Comparison of ENCODE assay signal across 11 cellular contexts in the genomic region with DNA sequence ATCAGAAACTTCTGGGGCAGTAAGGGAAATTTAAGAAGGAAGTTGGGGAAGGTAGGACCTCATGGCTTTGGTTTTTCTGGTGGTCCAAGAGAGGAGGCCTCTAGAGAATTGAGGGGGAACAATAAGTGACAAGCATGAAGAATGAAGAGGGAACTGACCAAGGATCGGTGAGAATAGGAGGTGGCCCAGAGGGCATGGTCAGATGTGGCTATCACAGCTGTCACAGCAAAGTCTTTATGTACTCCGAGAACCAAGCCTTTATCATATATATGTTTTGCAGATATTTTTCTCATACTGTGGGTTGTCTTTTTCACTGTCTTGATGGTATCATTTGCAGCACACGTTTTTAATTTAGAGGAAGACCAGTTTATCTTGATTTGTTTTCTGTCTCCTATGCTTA.
DNase-seq lines count a peak whose midpoint lies in the region; ATAC-seq and TF ChIP-seq lines count a peak whose summit lies in the region.
"Had no signal": no experiment of that assay in that cellular context is flagged by ENCODE, and none has a peak within 500 bp of the region (broad histone marks: within the 10 kb centered on the region; RNA-seq: fewer than 3 reads in every experiment).

No MANE protein-coding gene starts in this region.

- H3K27me3 Mint-ChIP-seq in stimulated activated naive B cell treated with anti-CD40 and anti-IgM and Interleukin-4, amounts not matched to agents 10 μg/mL and 1 μg/mL and 100 μg/mL, for 72 hours, result no peaks in the 10 kb centered on the region

- H3K9me3 Mint-ChIP-seq in stimulated activated naive B cell treated with anti-CD40 and anti-IgM and Interleukin-4, amounts not matched to agents 10 μg/mL and 1 μg/mL and 100 μg/mL, for 72 hours, result peaks cover 2 to 4% of the 10 kb centered on the region in 2 donors

- DNase-seq in GM12865 (ENCODE audit: low read depth), result peak; percentile 44
- DNase-seq in fibroblast of lung (ENCODE audit: low read depth in 2 of 2), result no peak
- no peak for DNase-seq in stimulated activated naive B cell treated with anti-CD40 and anti-IgM and Interleukin-4, amounts not matched to agents 10 μg/mL and 1 μg/mL and 100 μg/mL, for 72 hours
- no peak for DNase-seq in putamen (ENCODE audit: low spot score)
- DNase-seq: activated effector memory CD4-positive, alpha-beta T cell treated with anti-CD3 and anti-CD28 coated beads, Interleukin-2, amount 50 U/mL, for 16 hours; dorsolateral prefrontal cortex; NCI-H1092 treated with DMSO at 0.1 percent for 48 hours; stimulated activated CD4-positive, alpha-beta T cell treated with anti-CD3 and anti-CD28 coated beads, Interleukin-2, amount 100 ng/mL, for 48 hours had no signal

- H3K4me1 Mint-ChIP-seq in stimulated activated naive B cell treated with anti-CD40 and anti-IgM and Interleukin-4, amounts not matched to agents 10 μg/mL and 1 μg/mL and 100 μg/mL, for 72 hours, result peaks cover 48 to 74% of the 10 kb centered on the region in 2 donors

- H3K4me2 ChIP-seq in OCI-LY3 (ENCODE audit: low read length) (peak overlapping the region; percentile 95), fibroblast of lung (ENCODE audit: extremely low read depth, insufficient read depth, low read length) (no peak overlapping the region)

- H3K4me1 ChIP-seq in OCI-LY3 (ENCODE audit: low read length), result peaks cover 46% of the 10 kb centered on the region
- H3K4me1 ChIP-seq in fibroblast of lung (ENCODE audit: control insufficient read depth, extremely low read depth, insufficient read depth, low read length), result peaks cover 12% of the 10 kb centered on the region

- H3K27ac Mint-ChIP-seq in stimulated activated naive B cell treated with anti-CD40 and anti-IgM and Interleukin-4, amounts not matched to agents 10 μg/mL and 1 μg/mL and 100 μg/mL, for 72 hours, result peak overlapping the region; percentile 94

- TF ChIP-seq CTCF in GM12865 (IDR thresholded peaks at IDR 0.05; ENCODE audit: insufficient read depth, low read depth, low read length, missing control alignments), result no peak
- TF ChIP-seq CTCF in OCI-LY3 (IDR thresholded peaks at IDR 0.05; ENCODE audit: low read depth, low read length), result no peak
- TF ChIP-seq CTCF in fibroblast of lung (conservative IDR thresholded peaks at IDR 0.05 in 1 of 2, IDR thresholded peaks at IDR 0.05 in 1 of 2; ENCODE audit: low read depth in 1 of 2, low read length in 2 of 2), result no peak

- H3K9ac ChIP-seq in OCI-LY3 (ENCODE audit: low read length) (peak overlapping the region; percentile 72), fibroblast of lung (ENCODE audit: insufficient read depth, low read length) (no peak overlapping the region)

- H3K79me2 ChIP-seq in OCI-LY3 (ENCODE audit: low read length), result peaks cover 94% of the 10 kb centered on the region
- H3K79me2 ChIP-seq in fibroblast of lung (ENCODE audit: control insufficient read depth, insufficient read depth, low read length), result peaks cover 77% of the 10 kb centered on the region

- H3K4me3 ChIP-seq in GM12865 (ENCODE audit: low read depth, low read length) (peak overlapping the region; percentile 69), OCI-LY3 (ENCODE audit: low read length) (peak overlapping the region; percentile 75), fibroblast of lung (replicated peaks in 1 of 4; ENCODE audit: control extremely low read depth in 1 of 4, insufficient read depth in 1 of 4, low read depth in 3 of 4, low read length in 4 of 4) (no peak overlapping the region)

- peaks cover 25 to 47% of the 10 kb centered on the region in 2 donors for H3K36me3 Mint-ChIP-seq in stimulated activated naive B cell treated with anti-CD40 and anti-IgM and Interleukin-4, amounts not matched to agents 10 μg/mL and 1 μg/mL and 100 μg/mL, for 72 hours

- peak; percentile 2 to 28 for ATAC-seq in stimulated activated naive B cell treated with anti-CD40 and anti-IgM and Interleukin-4, amounts not matched to agents 10 μg/mL and 1 μg/mL and 100 μg/mL, for 72 hours (replicated peaks)
- ATAC-seq in GM21390 (IDR thresholded peaks at IDR 0.05; ENCODE audit: unreplicated experiment), result no peak
- no peak for ATAC-seq in HG02981 (IDR thresholded peaks at IDR 0.05; ENCODE audit: unreplicated experiment)

- H3K27ac ChIP-seq in OCI-LY3 (ENCODE audit: low read length), result peak overlapping the region; percentile 98
- H3K27ac ChIP-seq in fibroblast of lung (ENCODE audit: insufficient read depth, low read length), result peak overlapping the region; percentile 93

- H3K9me3 ChIP-seq in OCI-LY3 (ENCODE audit: insufficient read depth, low read length) (no peaks in the 10 kb centered on the region), fibroblast of lung (ENCODE audit: control insufficient read depth, insufficient read depth, low read depth, low read length) (no peaks in the 10 kb centered on the region)

- peak overlapping the region; percentile 66 to 68 for H3K4me3 Mint-ChIP-seq in stimulated activated naive B cell treated with anti-CD40 and anti-IgM and Interleukin-4, amounts not matched to agents 10 μg/mL and 1 μg/mL and 100 μg/mL, for 72 hours

- H3K36me3 ChIP-seq in OCI-LY3 (replicated peaks; ENCODE audit: low read depth, low read length) (peaks cover 29% of the 10 kb centered on the region), fibroblast of lung (ENCODE audit: control insufficient read depth, insufficient read depth, low read length) (no peaks in the 10 kb centered on the region)

- no peaks in the 10 kb centered on the region for H3K27me3 ChIP-seq in OCI-LY3 (ENCODE audit: low read depth, low read length)
- H3K27me3 ChIP-seq in fibroblast of lung (ENCODE audit: control insufficient read depth, insufficient read depth, low read length), result no peaks in the 10 kb centered on the region
- H3K27me3 ChIP-seq: dorsolateral prefrontal cortex had no signal

- H4K20me1 ChIP-seq in OCI-LY3 (ENCODE audit: insufficient read depth, low read length) (peaks cover 9% of the 10 kb centered on the region), fibroblast of lung (ENCODE audit: control insufficient read depth, extremely low read depth, insufficient read depth, low read length) (peaks cover 1% of the 10 kb centered on the region)

- no peak overlapping the region for H2AFZ ChIP-seq in OCI-LY3 (ENCODE audit: low read depth, low read length)
- H2AFZ ChIP-seq in fibroblast of lung (ENCODE audit: low read length), result no peak overlapping the region

Comparison
In these comparisons a context has a peak if more than half of its experiments do, and no peak if none do; other contexts are left out.
1. H3K4me3 ChIP-seq: peak in GM12865 (single experiment) and OCI-LY3 (single experiment); none in fibroblast of lung (0 of 4).
2. ATAC-seq: peak in stimulated activated naive B cell treated with anti-CD40 and anti-IgM and Interleukin-4, amounts not matched to agents 10 μg/mL and 1 μg/mL and 100 μg/mL, for 72 hours (2 of 2); none in GM21390 (single experiment) and HG02981 (single experiment).